Comparison of ENCODE assay signal across 19 cellular contexts in genomic region chr10:43957267-43958070, GRCh38.
"Had no signal": no experiment of that assay in that cellular context is flagged by ENCODE, and none has a peak within 500 bp of the region (broad histone marks: within the 10 kb centered on the region; RNA-seq: fewer than 3 reads in every experiment).

No MANE protein-coding gene starts in this region.

- H3K4me1 ChIP-seq: left lung, neural progenitor cell, psoas muscle, tibial nerve had no signal

- H3K9me3 ChIP-seq: adrenal gland, left lung, psoas muscle, right atrium auricular region, tibial nerve, vagina had no signal

- H3K36me3 ChIP-seq: adrenal gland, gastroesophageal sphincter, heart right ventricle, left lung, neural progenitor cell, right atrium auricular region, tibial nerve, vagina had no signal

- H3K9ac ChIP-seq: neural progenitor cell had no signal

- H2AFZ ChIP-seq: neural progenitor cell had no signal

- H3K4me3 ChIP-seq: adrenal gland, gastroesophageal sphincter, heart right ventricle, left lung, neural progenitor cell, psoas muscle, right atrium auricular region, tibial nerve, vagina had no signal

- FAIRE-seq: astrocyte had no signal

- H3K27me3 ChIP-seq: adrenal gland, gastroesophageal sphincter, heart right ventricle, neural progenitor cell, right atrium auricular region, tibial nerve, vagina had no signal

- DNase-seq: activated CD4-positive, alpha-beta T cell treated with anti-CD3 and anti-CD28 coated beads, Interleukin-2, amount 50 U/mL, for 4 hours; central memory CD4-positive, alpha-beta T cell; effector memory CD8-positive, alpha-beta T cell; heart right ventricle; left lung; naive thymus-derived CD8-positive, alpha-beta T cell; psoas muscle; stimulated activated CD4-positive, alpha-beta T cell treated with anti-CD3 and anti-CD28 coated beads, Interleukin-2, amount 100 ng/mL, for 24 hours; stimulated activated naive CD8-positive, alpha-beta T cell treated with anti-CD3 and anti-CD28 coated beads, Interleukin-15, amount 100 ng/mL, for 72 hours; T-cell; T-helper 9 cell had no signal

- H3K4me2 ChIP-seq: neural progenitor cell had no signal

- ATAC-seq: effector memory CD8-positive, alpha-beta T cell; gastroesophageal sphincter; heart right ventricle; left lung; naive thymus-derived CD8-positive, alpha-beta T cell; psoas muscle; stimulated activated effector memory CD8-positive, alpha-beta T cell treated with anti-CD3 and anti-CD28 coated beads, Interleukin-12 subunit alpha, Interleukin-12 subunit beta, amount 100 ng/mL, for 72 hours; stimulated activated naive CD8-positive, alpha-beta T cell treated with anti-CD3 and anti-CD28 coated beads, Interleukin-15, amount 100 ng/mL, for 72 hours; T-cell had no signal

- H3K27ac ChIP-seq: adrenal gland, gastroesophageal sphincter, heart right ventricle, left lung, neural progenitor cell, psoas muscle, right atrium auricular region, tibial nerve, vagina had no signal
